14 cellular contexts compared by ENCODE assay signal in genomic region chr16:88758944-88759244, GRCh38. TPM values are rescaled to one million over a fixed set of nuclear protein-coding genes. Genes with fewer than 3 reads are reported as not detected.
DNase-seq lines count a peak whose midpoint lies in the region; ATAC-seq and TF ChIP-seq lines count a peak whose summit lies in the region.
"Had no signal": no experiment of that assay in that cellular context is flagged by ENCODE, and none has a peak within 500 bp of the region (broad histone marks: within the 10 kb centered on the region; RNA-seq: fewer than 3 reads in every experiment).

No MANE protein-coding gene starts in this region.

- WGBS in mesenchymal stem cell: 83% methylated on average over 6 of the region's 6 CpGs

- peaks cover 38% of the 10 kb centered on the region for H3K79me1 ChIP-seq in mesenchymal stem cell (replicated peaks; ENCODE audit: low read length, poor library complexity, severe bottlenecking)

- no peak for ATAC-seq in upper lobe of right lung
- ATAC-seq: A549 had no signal

- no peaks in the 10 kb centered on the region for H3K27me3 Mint-ChIP-seq in activated T-cell treated with anti-CD3 and anti-CD28 coated beads, Interleukin-2, amount 50 U/mL, for 24 hours

- H3K4me1 ChIP-seq in breast epithelium: peaks cover 25 to 39% of the 10 kb centered on the region in 2 donors
- peaks cover 78% of the 10 kb centered on the region for H3K4me1 ChIP-seq in mesenchymal stem cell (ENCODE audit: control insufficient read depth, insufficient read depth, low read depth, low read length)
- H3K4me1 ChIP-seq in upper lobe of right lung: peaks cover 51% of the 10 kb centered on the region

- no peak for TF ChIP-seq CTCF in breast epithelium (IDR thresholded peaks at IDR 0.05)
- TF ChIP-seq CTCF in upper lobe of right lung (IDR thresholded peaks at IDR 0.05): no peak
- no peak for TF ChIP-seq CTCF in coronary artery (IDR thresholded peaks at IDR 0.05)

- H4K91ac ChIP-seq in mesenchymal stem cell (ENCODE audit: low read length): peak overlapping the region; percentile 66

- H3K36me3 Mint-ChIP-seq in activated T-cell treated with anti-CD3 and anti-CD28 coated beads, Interleukin-2, amount 50 U/mL, for 24 hours (ENCODE audit: low read depth): peaks cover 11% of the 10 kb centered on the region

- H3K27me3 ChIP-seq in breast epithelium: no peaks in the 10 kb centered on the region
- no peaks in the 10 kb centered on the region for H3K27me3 ChIP-seq in mesenchymal stem cell (ENCODE audit: control insufficient read depth in 1 of 2, insufficient read depth in 1 of 2, low read length in 2 of 2)
- no peaks in the 10 kb centered on the region for H3K27me3 ChIP-seq in upper lobe of right lung
- H3K27me3 ChIP-seq: brain microvascular endothelial cell, ovary had no signal

- H3K9me3 Mint-ChIP-seq in activated T-cell treated with anti-CD3 and anti-CD28 coated beads, Interleukin-2, amount 50 U/mL, for 24 hours: no peaks in the 10 kb centered on the region

- H3K27ac ChIP-seq in breast epithelium (peak overlapping the region; percentile 48 to 90), mesenchymal stem cell (ENCODE audit: low read length, poor library complexity, severe bottlenecking) (no peak overlapping the region), upper lobe of right lung (peak overlapping the region; percentile 47), coronary artery (no peak overlapping the region)
- H3K27ac ChIP-seq: A549, brain microvascular endothelial cell had no signal

- H4K8ac ChIP-seq in mesenchymal stem cell (ENCODE audit: low read length): peak overlapping the region; percentile 83

- H3K18ac ChIP-seq in mesenchymal stem cell (ENCODE audit: low read depth in 1 of 2, low read length in 2 of 2): peak overlapping the region; percentile 21 to 23

- H3K27ac Mint-ChIP-seq in activated T-cell treated with anti-CD3 and anti-CD28 coated beads, Interleukin-2, amount 50 U/mL, for 24 hours: peak overlapping the region; percentile 55

- H2AFZ ChIP-seq in mesenchymal stem cell (ENCODE audit: low read depth, low read length): no peak overlapping the region

- H2AK5ac ChIP-seq in mesenchymal stem cell (ENCODE audit: low read length, severe bottlenecking): no peak overlapping the region

- no peak for TF ChIP-seq POLR2A in breast epithelium (IDR thresholded peaks at IDR 0.05)

- H3K9ac ChIP-seq in mesenchymal stem cell (ENCODE audit: low read length): no peak overlapping the region

- peak overlapping the region; percentile 20 for H2BK5ac ChIP-seq in mesenchymal stem cell (ENCODE audit: low read depth, low read length, poor library complexity, severe bottlenecking)

- peak overlapping the region in 1 of 2 experiments; percentile 37 for H2BK12ac ChIP-seq in mesenchymal stem cell (ENCODE audit: low read length in 2 of 2)

- H3K4me3 Mint-ChIP-seq in activated T-cell treated with anti-CD3 and anti-CD28 coated beads, Interleukin-2, amount 50 U/mL, for 24 hours: no peak overlapping the region

- H3K23ac ChIP-seq in mesenchymal stem cell (ENCODE audit: low read length in 2 of 2): peak overlapping the region in 1 of 2 experiments; percentile 19

- H3K14ac ChIP-seq in mesenchymal stem cell (ENCODE audit: low read length in 2 of 2): no peak overlapping the region

- no peak for DNase-seq in activated T-cell treated with anti-CD3 and anti-CD28 coated beads, Interleukin-2, amount 50 U/mL, for 24 hours
- no peak for DNase-seq in activated T-cell treated with anti-CD3 and anti-CD28 coated beads, Interleukin-2, amount 50 U/mL, for 1 hour
- DNase-seq in breast epithelium (ENCODE audit: low spot score in 2 of 2): no peak
- DNase-seq in mesenchymal stem cell: no peak
- no peak for DNase-seq in upper lobe of right lung
- no peak for DNase-seq in RPMI8226
- no peak for DNase-seq in NCI-H69 (lab: John Stamatoyannopoulos, UW)
- DNase-seq in coronary artery (ENCODE audit: low spot score): no peak
- DNase-seq: brain microvascular endothelial cell, midbrain, NCI-H446 had no signal

- H3K4me2 ChIP-seq in mesenchymal stem cell (ENCODE audit: low read length, poor library complexity, severe bottlenecking): no peak overlapping the region
- H3K4me2 ChIP-seq: A549 had no signal

- H2BK120ac ChIP-seq in mesenchymal stem cell (ENCODE audit: low read depth, low read length): no peak overlapping the region

- peaks cover 30% of the 10 kb centered on the region for H3K4me1 Mint-ChIP-seq in activated T-cell treated with anti-CD3 and anti-CD28 coated beads, Interleukin-2, amount 50 U/mL, for 24 hours (ENCODE audit: low read depth)

- H3K4me3 ChIP-seq in breast epithelium: no peak overlapping the region
- no peak overlapping the region for H3K4me3 ChIP-seq in mesenchymal stem cell (ENCODE audit: insufficient read depth in 1 of 2, low read depth in 1 of 2, low read length in 2 of 2)
- H3K4me3 ChIP-seq in upper lobe of right lung: no peak overlapping the region
- no peak overlapping the region for H3K4me3 ChIP-seq in coronary artery
- H3K4me3 ChIP-seq: A549 had no signal

- H3K36me3 ChIP-seq in breast epithelium: no peaks in the 10 kb centered on the region
- peaks cover 8 to 40% of the 10 kb centered on the region in 2 experiments for H3K36me3 ChIP-seq in mesenchymal stem cell (ENCODE audit: control insufficient read depth in 1 of 2, insufficient read depth in 2 of 2, low read depth in 1 of 2, low read length in 2 of 2)
- H3K36me3 ChIP-seq in upper lobe of right lung: no peaks in the 10 kb centered on the region
- H3K36me3 ChIP-seq: ovary, WERI-Rb-1 had no signal

- intact Hi-C loops in breast epithelium (cut with DNase I; ENCODE audit: low total_unique reads) (no loop called here), upper lobe of right lung (cut with DNase I) (no loop called here)

- H3K9me3 ChIP-seq in breast epithelium: no peaks in the 10 kb centered on the region
- H3K9me3 ChIP-seq in mesenchymal stem cell (ENCODE audit: control insufficient read depth, low read length): no peaks in the 10 kb centered on the region
- H3K9me3 ChIP-seq in upper lobe of right lung: no peaks in the 10 kb centered on the region
- H3K9me3 ChIP-seq: A549, ovary had no signal

- peak overlapping the region; percentile 44 for H2BK15ac ChIP-seq in mesenchymal stem cell (ENCODE audit: low read depth, poor library complexity, severe bottlenecking)

- no peak overlapping the region for H3K4ac ChIP-seq in mesenchymal stem cell (ENCODE audit: low read depth in 1 of 2, low read length in 2 of 2)

RNA-seq across cellular contexts. Expression of gene PIEZO1, which starts 26.1 kb away (rescaled TPM):
- total RNA-seq in breast epithelium (100 to 1,000 TPM in 2 of 3 donors, 10 to 100 TPM in 1; 90.7 to 181 (median 135) TPM), upper lobe of right lung (196 TPM)
- polyA plus RNA-seq in mesenchymal stem cell (2013, experiment 1 of 2): 112 TPM
- 108 TPM for polyA plus RNA-seq in mesenchymal stem cell (2013, experiment 2 of 2)

RNA-seq across cellular contexts. Expression of gene CDT1, which starts 44.7 kb away (rescaled TPM):
- total RNA-seq in breast epithelium (1 to 10 TPM; 1.3 to 3.3 (median 3.2) TPM), upper lobe of right lung (1.0 TPM)
- polyA plus RNA-seq in mesenchymal stem cell (2013, experiment 1 of 2): 3.1 TPM
- 3.0 TPM for polyA plus RNA-seq in mesenchymal stem cell (2013, experiment 2 of 2)

RNA-seq across cellular contexts. Expression of gene CTU2, which starts 52.6 kb away (rescaled TPM):
- total RNA-seq in breast epithelium: 1 to 10 TPM; 7.3 to 8.2 (median 7.8) TPM
- polyA plus RNA-seq in mesenchymal stem cell (2013, experiment 1 of 2): 34.1 TPM
- 31.6 TPM for polyA plus RNA-seq in mesenchymal stem cell (2013, experiment 2 of 2)
- 21.3 TPM for total RNA-seq in upper lobe of right lung

RNA-seq across cellular contexts. Expression of gene RNF166, which starts 52.7 kb away (rescaled TPM):
- total RNA-seq in breast epithelium: 10 to 100 TPM; 19.2 to 22.0 (median 21.9) TPM
- polyA plus RNA-seq in mesenchymal stem cell (2013, experiment 1 of 2): 12.6 TPM
- 10.8 TPM for polyA plus RNA-seq in mesenchymal stem cell (2013, experiment 2 of 2)
- 50.6 TPM for total RNA-seq in upper lobe of right lung

RNA-seq across cellular contexts. Expression of gene APRT, which starts 52.8 kb away (rescaled TPM):
- 100 to 1,000 TPM in 2 of 3 donors, 10 to 100 TPM in 1; 93.8 to 152 (median 126) TPM for total RNA-seq in breast epithelium
- polyA plus RNA-seq in mesenchymal stem cell (2013, experiment 1 of 2): 157 TPM
- 164 TPM for polyA plus RNA-seq in mesenchymal stem cell (2013, experiment 2 of 2)
- total RNA-seq in upper lobe of right lung: 85.2 TPM

Comparison
In these comparisons a context has a peak if more than half of its experiments do, and no peak if none do; other contexts are left out.
1. H3K27ac ChIP-seq: peak in breast epithelium (2 of 2) and upper lobe of right lung (single experiment); none in mesenchymal stem cell (single experiment) and coronary artery (0 of 2).